ENCODE assay signal across 9 cellular contexts in the genomic region with DNA sequence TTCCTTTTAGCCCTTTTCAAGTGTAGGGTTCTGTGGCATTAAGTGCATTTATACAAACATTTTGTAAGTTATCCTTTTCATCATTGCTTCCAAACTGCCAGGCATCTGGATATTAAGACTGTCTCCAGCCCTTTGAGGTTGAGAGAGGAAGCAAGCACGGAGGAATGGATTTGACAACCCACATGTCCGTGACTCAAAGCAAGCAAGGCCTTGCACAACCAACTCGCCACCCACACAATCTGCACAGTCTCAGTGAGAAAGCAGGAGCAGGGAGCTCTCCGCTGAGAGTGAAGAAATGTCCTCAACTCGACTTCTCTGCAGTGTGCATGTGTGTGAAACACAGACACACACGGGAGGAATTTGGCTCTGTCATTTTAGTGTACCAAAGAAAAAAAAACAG.
DNase-seq lines count a peak whose midpoint lies in the region; ATAC-seq, FAIRE-seq and TF ChIP-seq lines count a peak whose summit lies in the region.
"Had no signal": no experiment of that assay in that cellular context is flagged by ENCODE, and none has a peak within 500 bp of the region (broad histone marks: within the 10 kb centered on the region; RNA-seq: fewer than 3 reads in every experiment).

No MANE protein-coding gene starts in this region.

- no TSS peak for BruUV-seq in K562 (replicated peaks; lab: Mats Ljungman, UMichigan)

- H3K27me3 Mint-ChIP-seq in activated naive CD4-positive, alpha-beta T cell treated with anti-CD3 and anti-CD28 coated beads, Interleukin-2, amount 10 ng/mL, durations not matched to agents 7 days and 5 days, result no peaks in the 10 kb centered on the region

- peaks cover 2% of the 10 kb centered on the region for H3K36me3 Mint-ChIP-seq in activated naive CD4-positive, alpha-beta T cell treated with anti-CD3 and anti-CD28 coated beads, Interleukin-2, amount 10 ng/mL, durations not matched to agents 7 days and 5 days

- no peak overlapping the region for H3K4me3 ChIP-seq in K562
- H3K4me3 ChIP-seq in suprapubic skin, result no peak overlapping the region

- H3K79me2 ChIP-seq in K562 (ENCODE audit: control insufficient read depth, insufficient read depth, low read length), result no peaks in the 10 kb centered on the region

- POLR2A ChIA-PET in K562 (lab: Yijun Ruan, JAX), result interaction anchor here (1.2 kb wide), 1 partner anchor 28 kb away, joined by 5 read pairs; no protein-coding TSS in a partner anchor

- H3K4me2 ChIP-seq in K562 (ENCODE audit: insufficient read depth, low read length), result no peak overlapping the region

- H3K4me3 Mint-ChIP-seq in activated naive CD4-positive, alpha-beta T cell treated with anti-CD3 and anti-CD28 coated beads, Interleukin-2, amount 10 ng/mL, durations not matched to agents 7 days and 5 days, result no peak overlapping the region

- no peak overlapping the region for H3K27ac Mint-ChIP-seq in activated naive CD4-positive, alpha-beta T cell treated with anti-CD3 and anti-CD28 coated beads, Interleukin-2, amount 10 ng/mL, durations not matched to agents 7 days and 5 days

- H3K36me3 ChIP-seq in K562 (ENCODE audit: control insufficient read depth, insufficient read depth, low read length) (no peaks in the 10 kb centered on the region), suprapubic skin (no peaks in the 10 kb centered on the region)

- H3K4me1 Mint-ChIP-seq in activated naive CD4-positive, alpha-beta T cell treated with anti-CD3 and anti-CD28 coated beads, Interleukin-2, amount 10 ng/mL, durations not matched to agents 7 days and 5 days, result no peaks in the 10 kb centered on the region

- DNase-seq in HTR-8/SVneo (ENCODE audit: insufficient read length, low spot score), result peak; percentile 13
- peak in 1 of 4 experiments; percentile 27 for DNase-seq in K562 (ENCODE audit: extremely low read depth in 1 of 4, low spot score in 3 of 4)
- DNase-seq in kidney glomerular epithelial cell (lab: John Stamatoyannopoulos, UW), result peak; percentile 77
- DNase-seq in suprapubic skin (ENCODE audit: low spot score in 2 of 2), result peak; percentile 83 to 86
- no peak for DNase-seq in activated naive CD4-positive, alpha-beta T cell treated with anti-CD3 and anti-CD28 coated beads, Interleukin-2, amount 10 ng/mL, durations not matched to agents 7 days and 5 days
- DNase-seq in activated naive CD4-positive, alpha-beta T cell (lab: John Stamatoyannopoulos, UW), result no peak
- no peak for DNase-seq in DMS 273 (lab: John Stamatoyannopoulos, UW; ENCODE audit: unreplicated experiment)
- DNase-seq: NCI-H774 had no signal

- in situ Hi-C loops in K562 (cut with MboI), result no loop called here

- no peaks in the 10 kb centered on the region for H3K9me1 ChIP-seq in K562 (ENCODE audit: control insufficient read depth, insufficient read depth, low read length)

- no peak for TF ChIP-seq RAD21 in K562 (CRISPR knock-in tag; conservative IDR thresholded peaks at IDR 0.05 in 1 of 2, IDR thresholded peaks at IDR 0.05 in 1 of 2)

- H3K9ac ChIP-seq in K562 (ENCODE audit: insufficient read depth in 1 of 2, low read depth in 2 of 2, low read length in 2 of 2), result no peak overlapping the region

- intact Hi-C loops in K562 (cut with micrococcal nuclease), result no loop called here

- H2AFZ ChIP-seq in K562 (ENCODE audit: low read depth, low read length), result no peak overlapping the region

- no peak for TF ChIP-seq EP300 in K562 (IDR thresholded peaks at IDR 0.05; ENCODE audit: low read length)
- TF ChIP-seq EP300 in suprapubic skin (IDR thresholded peaks at IDR 0.05), result no peak

- no peaks in the 10 kb centered on the region for H3K4me1 ChIP-seq in K562 (replicated peaks in 1 of 2; ENCODE audit: control insufficient read depth in 2 of 2, insufficient read depth in 2 of 2, low read length in 2 of 2)
- peaks cover 16% of the 10 kb centered on the region for H3K4me1 ChIP-seq in suprapubic skin

- H3K27ac ChIP-seq in K562 (ENCODE audit: extremely low read depth, low read depth, low read length) (no peak overlapping the region), suprapubic skin (peak overlapping the region; percentile 54)

- peaks cover 9% of the 10 kb centered on the region for H3K9me3 Mint-ChIP-seq in activated naive CD4-positive, alpha-beta T cell treated with anti-CD3 and anti-CD28 coated beads, Interleukin-2, amount 10 ng/mL, durations not matched to agents 7 days and 5 days

- no peak for ATAC-seq in K562
- ATAC-seq in GM18519 (IDR thresholded peaks at IDR 0.05; ENCODE audit: low FRiP score, unreplicated experiment), result no peak

- H4K20me1 ChIP-seq in K562 (replicated peaks; ENCODE audit: control insufficient read depth, insufficient read depth, low read length), result no peaks in the 10 kb centered on the region

- TF ChIP-seq POLR2A in K562 (conservative IDR thresholded peaks at IDR 0.05) (no peak), suprapubic skin (IDR thresholded peaks at IDR 0.05) (no peak)

- TF ChIP-seq CTCF in K562 (IDR thresholded peaks at IDR 0.05 in 2 of 3, conservative IDR thresholded peaks at IDR 0.05 in 1 of 3; ENCODE audit: insufficient read depth in 2 of 3, low read depth in 1 of 3, low read length in 3 of 3) (no peak), suprapubic skin (IDR thresholded peaks at IDR 0.05) (no peak)

- WGBS in K562 (ENCODE audit: insufficient coverage, low coverage, missing lambda C conversion rate), result 34% methylated on average over 5 of the region's 6 CpGs
- WGBS in suprapubic skin, result 36% methylated on average over 6 of the region's 6 CpGs

- H3K9me3 ChIP-seq in K562 (replicated peaks; ENCODE audit: control insufficient read depth, insufficient read depth, low read depth, low read length) (no peaks in the 10 kb centered on the region), suprapubic skin (peaks cover 4% of the 10 kb centered on the region)

- peak; percentile 59 for FAIRE-seq in HTR-8/SVneo (lab: Jason Lieb, UNC)
- no peak for FAIRE-seq in K562 (lab: Jason Lieb, UNC)

- CTCF ChIA-PET in K562 (lab: Yijun Ruan, JAX; ENCODE audit: low intra/inter-chr PET ratio), result no interaction called here
- CTCF ChIA-PET in activated naive CD4-positive, alpha-beta T cell treated with anti-CD3 and anti-CD28 coated beads, Interleukin-2, amount 10 ng/mL, durations not matched to agents 7 days and 5 days (lab: Charles Lee), result no interaction called here

- no peaks in the 10 kb centered on the region for H3K27me3 ChIP-seq in K562 (ENCODE audit: control insufficient read depth in 2 of 2, insufficient read depth in 2 of 2, low read length in 2 of 2)
- H3K27me3 ChIP-seq in suprapubic skin, result no peaks in the 10 kb centered on the region

TF ChIP-seq in K562, 482 proteins besides CTCF, POLR2A, EP300 and RAD21 (continues in another document):
- TF ChIP-seq CEBPB (tag; IDR thresholded peaks at IDR 0.05), result peak; percentile 70
- TF ChIP-seq, protein P1, sequence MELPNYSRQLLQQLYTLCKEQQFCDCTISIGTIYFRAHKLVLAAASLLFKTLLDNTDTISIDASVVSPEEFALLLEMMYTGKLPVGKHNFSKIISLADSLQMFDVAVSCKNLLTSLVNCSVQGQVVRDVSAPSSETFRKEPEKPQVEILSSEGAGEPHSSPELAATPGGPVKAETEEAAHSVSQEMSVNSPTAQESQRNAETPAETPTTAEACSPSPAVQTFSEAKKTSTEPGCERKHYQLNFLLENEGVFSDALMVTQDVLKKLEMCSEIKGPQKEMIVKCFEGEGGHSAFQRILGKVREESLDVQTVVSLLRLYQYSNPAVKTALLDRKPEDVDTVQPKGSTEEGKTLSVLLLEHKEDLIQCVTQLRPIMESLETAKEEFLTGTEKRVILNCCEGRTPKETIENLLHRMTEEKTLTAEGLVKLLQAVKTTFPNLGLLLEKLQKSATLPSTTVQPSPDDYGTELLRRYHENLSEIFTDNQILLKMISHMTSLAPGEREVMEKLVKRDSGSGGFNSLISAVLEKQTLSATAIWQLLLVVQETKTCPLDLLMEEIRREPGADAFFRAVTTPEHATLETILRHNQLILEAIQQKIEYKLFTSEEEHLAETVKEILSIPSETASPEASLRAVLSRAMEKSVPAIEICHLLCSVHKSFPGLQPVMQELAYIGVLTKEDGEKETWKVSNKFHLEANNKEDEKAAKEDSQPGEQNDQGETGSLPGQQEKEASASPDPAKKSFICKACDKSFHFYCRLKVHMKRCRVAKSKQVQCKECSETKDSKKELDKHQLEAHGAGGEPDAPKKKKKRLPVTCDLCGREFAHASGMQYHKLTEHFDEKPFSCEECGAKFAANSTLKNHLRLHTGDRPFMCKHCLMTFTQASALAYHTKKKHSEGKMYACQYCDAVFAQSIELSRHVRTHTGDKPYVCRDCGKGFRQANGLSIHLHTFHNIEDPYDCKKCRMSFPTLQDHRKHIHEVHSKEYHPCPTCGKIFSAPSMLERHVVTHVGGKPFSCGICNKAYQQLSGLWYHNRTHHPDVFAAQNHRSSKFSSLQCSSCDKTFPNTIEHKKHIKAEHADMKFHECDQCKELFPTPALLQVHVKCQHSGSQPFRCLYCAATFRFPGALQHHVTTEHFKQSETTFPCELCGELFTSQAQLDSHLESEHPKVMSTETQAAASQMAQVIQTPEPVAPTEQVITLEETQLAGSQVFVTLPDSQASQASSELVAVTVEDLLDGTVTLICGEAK (IDR thresholded peaks at IDR 0.05), result 0 out of 2 replicates have a peak, but pooled peaks have one; percentile 21
- TF ChIP-seq, protein P1 (CRISPR knock-in tag; IDR thresholded peaks at IDR 0.05), result no peak

Comparison
In these comparisons a context has a peak if more than half of its experiments do, and no peak if none do; other contexts are left out.
1. DNase-seq: peak in HTR-8/SVneo (single experiment), kidney glomerular epithelial cell (single experiment) and suprapubic skin (2 of 2); none in activated naive CD4-positive, alpha-beta T cell treated with anti-CD3 and anti-CD28 coated beads, Interleukin-2, amount 10 ng/mL, durations not matched to agents 7 days and 5 days (single experiment), activated naive CD4-positive, alpha-beta T cell (0 of 4) and DMS 273 (single experiment).